In the genomic region with DNA sequence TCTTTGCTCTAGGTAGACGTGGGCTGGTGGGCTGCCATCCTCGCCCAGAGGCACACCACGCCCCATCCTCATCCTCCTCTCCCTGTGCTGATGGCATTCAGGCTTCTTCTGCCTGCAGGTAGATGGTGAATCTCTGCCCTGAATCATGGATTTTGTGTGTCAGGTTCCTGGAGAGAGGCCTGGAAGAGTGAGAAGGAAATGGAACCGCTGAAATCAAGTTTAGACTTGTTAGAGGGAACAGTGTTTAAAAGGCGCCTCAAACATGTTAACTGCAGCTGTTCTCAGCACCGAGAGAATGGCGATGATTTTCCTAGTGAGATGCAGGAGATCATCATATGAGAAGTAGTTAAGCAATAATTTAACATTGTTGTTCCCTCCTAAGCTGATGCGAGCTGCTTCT, we compare ENCODE assay signal across 21 cellular contexts.
A peak's percentile ranks its signal among the peaks of the same experiment; 100 is the strongest.
DNase-seq lines count a peak whose midpoint lies in the region; ATAC-seq and TF ChIP-seq lines count a peak whose summit lies in the region.
"Had no signal": no experiment of that assay in that cellular context is flagged by ENCODE, and none has a peak within 500 bp of the region (broad histone marks: within the 10 kb centered on the region; RNA-seq: fewer than 3 reads in every experiment).

No MANE protein-coding gene starts in this region.

- DNase-seq in GM23338 (ENCODE audit: low spot score) (no peak), NCI-H69 (lab: John Stamatoyannopoulos, UW) (peak; percentile 34), epithelial cell of prostate (ENCODE audit: low read depth, low spot score) (peak; percentile 14), neural progenitor cell (ENCODE audit: low spot score) (no peak), SW480 (ENCODE audit: low spot score) (no peak)
- DNase-seq: Caco-2; CD4-positive, alpha-beta memory T cell; DMS 273 treated with DMSO at 0.1 percent for 48 hours; GDM1; MG63; NCI-H1092; NCI-H1436; NCI-H187 treated with DMSO at 0.1 percent for 48 hours; NCI-H82; Right ventricle myocardium superior had no signal

- H3K4me3 Mint-ChIP-seq in GM23338 = no peak overlapping the region
- no peak overlapping the region for H3K4me3 Mint-ChIP-seq in neural progenitor cell
- H3K4me3 Mint-ChIP-seq: CD4-positive, alpha-beta memory T cell had no signal

- H3K4me1 ChIP-seq in GM23338 (ENCODE audit: insufficient read depth) (no peaks in the 10 kb centered on the region), neural progenitor cell (no peaks in the 10 kb centered on the region)
- H3K4me1 ChIP-seq: BLaER1 treated with 17β-estradiol and CSF1 and Interleukin-3, amounts not matched to agents 10 nM and 100 nM; Caco-2 had no signal

- TF ChIP-seq CTCF in GM23338 (conservative IDR thresholded peaks at IDR 0.05; ENCODE audit: low read depth in 2 of 2) (no peak), neural progenitor cell (IDR thresholded peaks at IDR 0.05) (no peak)

- ATAC-seq in GM23338 = no peak; the same call in 2 of the 3 replicates
- ATAC-seq in GM21390 (IDR thresholded peaks at IDR 0.05; ENCODE audit: unreplicated experiment) = no peak
- no peak for ATAC-seq in HG03159 (IDR thresholded peaks at IDR 0.05; ENCODE audit: unreplicated experiment)
- ATAC-seq: HepG2, K562 had no signal

- no peaks in the 10 kb centered on the region for H3K9me2 ChIP-seq in GM23338 (ENCODE audit: insufficient read depth)

- H3K36me3 ChIP-seq in GM23338 (ENCODE audit: insufficient read depth) (no peaks in the 10 kb centered on the region; the same call in 1 of the 2 replicates), neural progenitor cell (no peaks in the 10 kb centered on the region)
- H3K36me3 ChIP-seq: BLaER1 treated with 17β-estradiol and CSF1 and Interleukin-3, amounts not matched to agents 10 nM and 100 nM; MG63 had no signal

- no peaks in the 10 kb centered on the region for H3K79me2 ChIP-seq in GM23338 (replicated peaks; ENCODE audit: insufficient read depth)
- no peaks in the 10 kb centered on the region for H3K79me2 ChIP-seq in neural progenitor cell (ENCODE audit: low read depth)

- H3K4me2 ChIP-seq in GM23338 (no peak overlapping the region), neural progenitor cell (no peak overlapping the region)
- H3K4me2 ChIP-seq: BLaER1 treated with 17β-estradiol and CSF1 and Interleukin-3, amounts not matched to agents 10 nM and 100 nM had no signal

- no peak overlapping the region for H3K9ac ChIP-seq in neural progenitor cell
- H3K9ac ChIP-seq: BLaER1 treated with 17β-estradiol and CSF1 and Interleukin-3, amounts not matched to agents 10 nM and 100 nM had no signal

- H3K27me3 Mint-ChIP-seq in GM23338 (ENCODE audit: insufficient read depth, low read depth, poor library complexity) (peaks cover 4% of the 10 kb centered on the region), neural progenitor cell (ENCODE audit: insufficient read depth, low read depth) (no peaks in the 10 kb centered on the region)
- H3K27me3 Mint-ChIP-seq: CD4-positive, alpha-beta memory T cell had no signal

- H3F3A ChIP-seq in GM23338 (replicated peaks; ENCODE audit: low read depth) = no peaks in the 10 kb centered on the region
- no peaks in the 10 kb centered on the region for H3F3A ChIP-seq in neural progenitor cell (ENCODE audit: low read depth)

- H2AFZ ChIP-seq in GM23338 (no peak overlapping the region), neural progenitor cell (replicated peaks) (peak overlapping the region; percentile 10)

- H3K36me3 Mint-ChIP-seq in GM23338 (ENCODE audit: low read depth) = no peaks in the 10 kb centered on the region
- H3K36me3 Mint-ChIP-seq in neural progenitor cell = no peaks in the 10 kb centered on the region
- H3K36me3 Mint-ChIP-seq: CD4-positive, alpha-beta memory T cell had no signal

- H3K27ac ChIP-seq in GM23338 (ENCODE audit: low read depth) (no peak overlapping the region), epithelial cell of prostate (no peak overlapping the region), neural progenitor cell (no peak overlapping the region)
- H3K27ac ChIP-seq: BLaER1 treated with 17β-estradiol and CSF1 and Interleukin-3, amounts not matched to agents 10 nM and 100 nM; HL-60 had no signal

- H3K27me3 ChIP-seq in GM23338 (ENCODE audit: insufficient read depth) (no peaks in the 10 kb centered on the region), neural progenitor cell (no peaks in the 10 kb centered on the region)
- H3K27me3 ChIP-seq: BLaER1 treated with 17β-estradiol and CSF1 and Interleukin-3, amounts not matched to agents 10 nM and 100 nM had no signal

- H3K9me3 Mint-ChIP-seq in GM23338 (no peaks in the 10 kb centered on the region), neural progenitor cell (no peaks in the 10 kb centered on the region)

- H3K4me3 ChIP-seq in GM23338 = no peak overlapping the region
- H3K4me3 ChIP-seq in neural progenitor cell = no peak overlapping the region
- H3K4me3 ChIP-seq: BLaER1 treated with 17β-estradiol and CSF1 and Interleukin-3, amounts not matched to agents 10 nM and 100 nM; K562; MG63 had no signal

- H3K27ac Mint-ChIP-seq in GM23338 = 0 out of 2 replicates have a peak overlapping the region, but pooled peaks have one; percentile 11
- H3K27ac Mint-ChIP-seq in neural progenitor cell = no peak overlapping the region
- H3K27ac Mint-ChIP-seq: CD4-positive, alpha-beta memory T cell had no signal

- H4K20me1 ChIP-seq in GM23338 (replicated peaks; ENCODE audit: insufficient read depth) = no peaks in the 10 kb centered on the region
- H4K20me1 ChIP-seq in neural progenitor cell (ENCODE audit: low read depth) = no peaks in the 10 kb centered on the region
- H4K20me1 ChIP-seq: BLaER1 treated with 17β-estradiol and CSF1 and Interleukin-3, amounts not matched to agents 10 nM and 100 nM had no signal

- no peaks in the 10 kb centered on the region for H3K9me3 ChIP-seq in neural progenitor cell (ENCODE audit: low read depth)
- H3K9me3 ChIP-seq: Caco-2, MG63 had no signal

- peaks cover 14% of the 10 kb centered on the region for H3K4me1 Mint-ChIP-seq in GM23338
- no peaks in the 10 kb centered on the region for H3K4me1 Mint-ChIP-seq in neural progenitor cell
- H3K4me1 Mint-ChIP-seq: CD4-positive, alpha-beta memory T cell had no signal

TF ChIP-seq in GM23338, 12 proteins besides CTCF, POLR2A, EP300 and RAD21:
- no peak for TF ChIP-seq POLR2AphosphoS5 (IDR thresholded peaks at IDR 0.05; ENCODE audit: low read depth)
- TF ChIP-seq, protein P1, sequence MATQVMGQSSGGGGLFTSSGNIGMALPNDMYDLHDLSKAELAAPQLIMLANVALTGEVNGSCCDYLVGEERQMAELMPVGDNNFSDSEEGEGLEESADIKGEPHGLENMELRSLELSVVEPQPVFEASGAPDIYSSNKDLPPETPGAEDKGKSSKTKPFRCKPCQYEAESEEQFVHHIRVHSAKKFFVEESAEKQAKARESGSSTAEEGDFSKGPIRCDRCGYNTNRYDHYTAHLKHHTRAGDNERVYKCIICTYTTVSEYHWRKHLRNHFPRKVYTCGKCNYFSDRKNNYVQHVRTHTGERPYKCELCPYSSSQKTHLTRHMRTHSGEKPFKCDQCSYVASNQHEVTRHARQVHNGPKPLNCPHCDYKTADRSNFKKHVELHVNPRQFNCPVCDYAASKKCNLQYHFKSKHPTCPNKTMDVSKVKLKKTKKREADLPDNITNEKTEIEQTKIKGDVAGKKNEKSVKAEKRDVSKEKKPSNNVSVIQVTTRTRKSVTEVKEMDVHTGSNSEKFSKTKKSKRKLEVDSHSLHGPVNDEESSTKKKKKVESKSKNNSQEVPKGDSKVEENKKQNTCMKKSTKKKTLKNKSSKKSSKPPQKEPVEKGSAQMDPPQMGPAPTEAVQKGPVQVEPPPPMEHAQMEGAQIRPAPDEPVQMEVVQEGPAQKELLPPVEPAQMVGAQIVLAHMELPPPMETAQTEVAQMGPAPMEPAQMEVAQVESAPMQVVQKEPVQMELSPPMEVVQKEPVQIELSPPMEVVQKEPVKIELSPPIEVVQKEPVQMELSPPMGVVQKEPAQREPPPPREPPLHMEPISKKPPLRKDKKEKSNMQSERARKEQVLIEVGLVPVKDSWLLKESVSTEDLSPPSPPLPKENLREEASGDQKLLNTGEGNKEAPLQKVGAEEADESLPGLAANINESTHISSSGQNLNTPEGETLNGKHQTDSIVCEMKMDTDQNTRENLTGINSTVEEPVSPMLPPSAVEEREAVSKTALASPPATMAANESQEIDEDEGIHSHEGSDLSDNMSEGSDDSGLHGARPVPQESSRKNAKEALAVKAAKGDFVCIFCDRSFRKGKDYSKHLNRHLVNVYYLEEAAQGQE (IDR thresholded peaks at IDR 0.05; ENCODE audit: unreplicated experiment) = no peak
- TF ChIP-seq ZNF114 (CRISPR knock-in tag; IDR thresholded peaks at IDR 0.05) = no peak
- TF ChIP-seq ETS1 (IDR thresholded peaks at IDR 0.05) = no peak

Comparison
In these comparisons a context has a peak if more than half of its experiments do, and no peak if none do; other contexts are left out.
1. DNase-seq: peak in NCI-H69 (single experiment) and epithelial cell of prostate (single experiment); none in GM23338 (single experiment), neural progenitor cell (single experiment) and SW480 (single experiment).